In the genomic region with DNA sequence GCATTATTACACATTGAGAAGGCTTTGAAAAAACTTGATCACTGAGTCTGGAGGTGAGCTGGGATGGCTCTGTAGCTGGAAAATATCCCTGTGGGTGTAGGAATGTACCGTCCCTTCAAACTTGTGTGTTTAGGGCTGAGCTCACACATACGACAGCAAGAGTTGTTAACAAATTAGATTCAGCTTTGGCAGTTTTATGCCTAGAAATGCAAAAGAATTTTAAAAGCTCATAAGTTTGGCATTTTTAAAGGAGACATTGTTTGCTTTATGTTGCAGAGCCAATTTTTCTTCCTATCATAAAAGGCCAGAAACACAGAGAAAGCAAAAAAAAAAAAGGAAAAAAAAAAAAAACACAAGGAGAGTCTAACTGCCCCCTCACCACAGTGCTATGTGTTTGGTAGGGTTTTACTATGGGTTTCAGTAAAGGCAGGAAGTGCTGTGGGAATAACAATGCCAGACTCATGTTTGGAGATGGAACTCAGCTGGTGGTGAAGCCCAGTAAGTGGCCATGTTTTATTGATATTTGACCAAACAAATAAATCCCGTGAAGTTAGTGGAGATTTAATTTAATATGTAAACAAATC, we compare ENCODE assay signal across 1 cellular context.
TF ChIP-seq lines count a peak whose summit lies in the region.

No MANE protein-coding gene starts in this region.

TF ChIP-seq in HepG2, 621 proteins besides CTCF, POLR2A, EP300 and RAD21 (continued from another document):
- TF ChIP-seq, protein P1, sequence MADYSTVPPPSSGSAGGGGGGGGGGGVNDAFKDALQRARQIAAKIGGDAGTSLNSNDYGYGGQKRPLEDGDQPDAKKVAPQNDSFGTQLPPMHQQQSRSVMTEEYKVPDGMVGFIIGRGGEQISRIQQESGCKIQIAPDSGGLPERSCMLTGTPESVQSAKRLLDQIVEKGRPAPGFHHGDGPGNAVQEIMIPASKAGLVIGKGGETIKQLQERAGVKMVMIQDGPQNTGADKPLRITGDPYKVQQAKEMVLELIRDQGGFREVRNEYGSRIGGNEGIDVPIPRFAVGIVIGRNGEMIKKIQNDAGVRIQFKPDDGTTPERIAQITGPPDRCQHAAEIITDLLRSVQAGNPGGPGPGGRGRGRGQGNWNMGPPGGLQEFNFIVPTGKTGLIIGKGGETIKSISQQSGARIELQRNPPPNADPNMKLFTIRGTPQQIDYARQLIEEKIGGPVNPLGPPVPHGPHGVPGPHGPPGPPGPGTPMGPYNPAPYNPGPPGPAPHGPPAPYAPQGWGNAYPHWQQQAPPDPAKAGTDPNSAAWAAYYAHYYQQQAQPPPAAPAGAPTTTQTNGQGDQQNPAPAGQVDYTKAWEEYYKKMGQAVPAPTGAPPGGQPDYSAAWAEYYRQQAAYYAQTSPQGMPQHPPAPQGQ (CRISPR knock-in tag; IDR thresholded peaks at IDR 0.05; ENCODE audit: borderline replicate concordance) = no peak
- TF ChIP-seq RNF2 (conservative IDR thresholded peaks at IDR 0.05; ENCODE audit: low read depth) = no peak
